ENCODE assay signal across 10 cellular contexts in the genomic region with DNA sequence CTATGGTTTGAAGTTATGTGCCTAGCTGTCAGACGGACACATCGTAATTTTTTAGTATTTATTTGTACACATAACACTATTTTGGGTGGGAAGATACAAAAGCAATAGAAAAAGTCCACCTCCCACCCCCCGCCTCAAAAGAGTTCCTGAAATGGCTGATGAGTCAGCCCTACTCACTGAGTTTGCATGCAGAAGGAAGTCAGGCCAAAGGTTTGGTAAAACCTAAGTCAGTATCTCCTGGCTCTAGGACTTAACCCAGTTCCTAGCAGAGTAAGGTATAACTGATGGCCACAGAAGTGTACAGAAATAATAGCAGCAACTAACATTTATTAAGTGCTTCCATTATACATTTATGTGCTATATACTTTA. TPM values are rescaled to one million over a fixed set of nuclear protein-coding genes. Genes with fewer than 3 reads are reported as not detected.
A peak's percentile ranks its signal among the peaks of the same experiment; 100 is the strongest.
DNase-seq lines count a peak whose midpoint lies in the region; ATAC-seq lines count a peak whose summit lies in the region.
"Had no signal": no experiment of that assay in that cellular context is flagged by ENCODE, and none has a peak within 500 bp of the region (broad histone marks: within the 10 kb centered on the region; RNA-seq: fewer than 3 reads in every experiment).

No MANE protein-coding gene starts in this region.

- H3K9me3 ChIP-seq in mesodermal cell (ENCODE audit: control insufficient read depth, low read length) = no peaks in the 10 kb centered on the region
- H3K9me3 ChIP-seq: upper lobe of right lung had no signal

- ATAC-seq in HG03565 (IDR thresholded peaks at IDR 0.05; ENCODE audit: unreplicated experiment) (peak; percentile 32), GM18873 (IDR thresholded peaks at IDR 0.05; ENCODE audit: low FRiP score, unreplicated experiment) (no peak)
- ATAC-seq: upper lobe of right lung had no signal

- H3K27ac Mint-ChIP-seq in activated naive CD4-positive, alpha-beta T cell treated with anti-CD3 and anti-CD28 coated beads, Interleukin-2, amount 50 U/mL, for 24 hours = peak overlapping the region; percentile 76

- H3K36me3 Mint-ChIP-seq in activated naive CD4-positive, alpha-beta T cell treated with anti-CD3 and anti-CD28 coated beads, Interleukin-2, amount 50 U/mL, for 24 hours = no peaks in the 10 kb centered on the region

- no peaks in the 10 kb centered on the region for H3K27me3 Mint-ChIP-seq in activated naive CD4-positive, alpha-beta T cell treated with anti-CD3 and anti-CD28 coated beads, Interleukin-2, amount 50 U/mL, for 24 hours

- H3K4me3 ChIP-seq in mesodermal cell (ENCODE audit: extremely low read depth, insufficient read depth, low read length, poor library complexity, severe bottlenecking) = peak overlapping the region; percentile 2
- H3K4me3 ChIP-seq: upper lobe of right lung had no signal

- H3K4me1 Mint-ChIP-seq in activated naive CD4-positive, alpha-beta T cell treated with anti-CD3 and anti-CD28 coated beads, Interleukin-2, amount 50 U/mL, for 24 hours = peaks cover 43% of the 10 kb centered on the region

- H3K4me1 ChIP-seq in mesodermal cell (ENCODE audit: control insufficient read depth, insufficient read depth, low read length, poor library complexity, severe bottlenecking) = peaks cover 22% of the 10 kb centered on the region

- no CpG with 5 or more reads among the region's 3 CpGs for WGBS in mesodermal cell (ENCODE audit: insufficient coverage in 2 of 2), 2 experiments

- H3K27ac ChIP-seq in mesodermal cell (ENCODE audit: low read depth, low read length, severe bottlenecking) = no peak overlapping the region
- H3K27ac ChIP-seq: upper lobe of right lung had no signal

- peak overlapping the region; percentile 61 for H3K4me3 Mint-ChIP-seq in activated naive CD4-positive, alpha-beta T cell treated with anti-CD3 and anti-CD28 coated beads, Interleukin-2, amount 50 U/mL, for 24 hours

- no peaks in the 10 kb centered on the region for H3K9me3 Mint-ChIP-seq in activated naive CD4-positive, alpha-beta T cell treated with anti-CD3 and anti-CD28 coated beads, Interleukin-2, amount 50 U/mL, for 24 hours

- H3K36me3 ChIP-seq in mesodermal cell (ENCODE audit: control insufficient read depth, insufficient read depth, low read length) = no peaks in the 10 kb centered on the region
- H3K36me3 ChIP-seq: upper lobe of right lung had no signal

- DNase-seq in SIG-M5 treated with dmso at 0.1 percent for 504 hours (lab: John Stamatoyannopoulos, UW; ENCODE audit: unreplicated experiment) (peak; percentile 23), SIG-M5 (lab: John Stamatoyannopoulos, UW) (no peak), NCI-H774 (lab: John Stamatoyannopoulos, UW) (no peak), ureter (ENCODE audit: low spot score) (no peak)
- DNase-seq: NCI-H2029 treated with DMSO at 0.1 percent for 48 hours, upper lobe of right lung had no signal

RNA-seq across cellular contexts. Expression of a gene that starts 2.9 kb away (rescaled TPM):
- 11.6 TPM for polyA plus RNA-seq in mesodermal cell (2013, experiment 1 of 2)
- polyA plus RNA-seq in mesodermal cell (2013, experiment 2 of 2) = 11.1 TPM
- total RNA-seq in ureter = 23.7 TPM
